Comparison of ENCODE assay signal across 1 cellular context in the genomic region with DNA sequence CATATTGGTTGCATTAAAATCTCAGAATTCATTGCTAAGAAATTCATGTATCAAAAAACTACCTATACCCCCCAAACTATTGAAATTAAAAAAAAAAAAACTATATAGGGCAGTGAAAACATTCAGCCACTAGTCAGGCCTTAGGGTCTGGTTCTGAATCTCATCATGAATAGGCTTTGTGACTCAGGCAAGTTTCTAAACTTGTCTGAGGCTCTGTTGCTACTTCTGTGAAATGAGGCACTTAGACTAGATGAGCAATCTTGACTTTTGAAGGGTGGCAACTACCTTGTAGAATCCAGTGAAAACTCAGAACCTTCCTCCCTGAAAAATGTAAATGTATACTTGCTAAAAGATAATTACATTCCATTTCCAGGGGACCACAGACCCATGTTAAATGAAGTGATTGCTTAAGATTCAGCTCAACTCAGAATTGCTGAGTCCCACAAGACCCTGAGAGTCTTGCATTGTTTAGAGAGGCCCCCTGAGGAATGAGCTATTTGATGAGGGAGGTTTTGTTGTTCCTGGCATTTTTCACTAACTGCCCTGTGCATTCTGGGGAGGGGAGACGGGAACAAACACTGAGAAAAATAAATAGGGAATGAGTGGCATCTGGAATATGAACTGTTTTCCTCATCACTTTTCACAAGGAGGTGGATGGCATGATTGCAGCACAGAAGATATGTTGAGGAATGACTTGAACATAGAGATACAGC.
A peak's percentile ranks its signal among the peaks of the same experiment; 100 is the strongest.
TF ChIP-seq lines count a peak whose summit lies in the region.

No MANE protein-coding gene starts in this region.

TF ChIP-seq in IMR-90, 13 proteins besides CTCF, POLR2A, EP300 and RAD21:
- no peak for TF ChIP-seq MXI1 (IDR thresholded peaks at IDR 0.05; ENCODE audit: borderline replicate concordance, low read depth, low read length)
- no peak for TF ChIP-seq MAZ (IDR thresholded peaks at IDR 0.05; ENCODE audit: borderline replicate concordance, low read depth, low read length)
- TF ChIP-seq, protein P1, sequence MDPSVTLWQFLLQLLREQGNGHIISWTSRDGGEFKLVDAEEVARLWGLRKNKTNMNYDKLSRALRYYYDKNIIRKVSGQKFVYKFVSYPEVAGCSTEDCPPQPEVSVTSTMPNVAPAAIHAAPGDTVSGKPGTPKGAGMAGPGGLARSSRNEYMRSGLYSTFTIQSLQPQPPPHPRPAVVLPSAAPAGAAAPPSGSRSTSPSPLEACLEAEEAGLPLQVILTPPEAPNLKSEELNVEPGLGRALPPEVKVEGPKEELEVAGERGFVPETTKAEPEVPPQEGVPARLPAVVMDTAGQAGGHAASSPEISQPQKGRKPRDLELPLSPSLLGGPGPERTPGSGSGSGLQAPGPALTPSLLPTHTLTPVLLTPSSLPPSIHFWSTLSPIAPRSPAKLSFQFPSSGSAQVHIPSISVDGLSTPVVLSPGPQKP (IDR thresholded peaks at IDR 0.05; ENCODE audit: borderline replicate concordance, low read depth, low read length) = no peak
- no peak for TF ChIP-seq RCOR1 (IDR thresholded peaks at IDR 0.05; ENCODE audit: insufficient replicate concordance, low read length)
- TF ChIP-seq RFX5 (IDR thresholded peaks at IDR 0.05; ENCODE audit: low read depth, low read length) = no peak
- TF ChIP-seq SMC3 (IDR thresholded peaks at IDR 0.05; ENCODE audit: low read depth, low read length) = no peak
- peak; percentile 54; the same call in 1 of the 2 replicates for TF ChIP-seq NFE2L2 (IDR thresholded peaks at IDR 0.05; ENCODE audit: low read depth, low read length)
- TF ChIP-seq CEBPB (IDR thresholded peaks at IDR 0.05; ENCODE audit: low read depth, low read length) = peak; percentile 55; the same call in 1 of the 2 replicates
- TF ChIP-seq MAFK (IDR thresholded peaks at IDR 0.05; ENCODE audit: low read depth, low read length) = no peak
- TF ChIP-seq FOS (IDR thresholded peaks at IDR 0.05; ENCODE audit: low read depth, low read length) = peak; percentile 34; the same call in 1 of the 2 replicates
- no peak for TF ChIP-seq CHD1 (IDR thresholded peaks at IDR 0.05; ENCODE audit: low read depth, low read length)
- TF ChIP-seq BHLHE40 (IDR thresholded peaks at IDR 0.05; ENCODE audit: low read depth, low read length) = no peak
- TF ChIP-seq, protein P2, sequence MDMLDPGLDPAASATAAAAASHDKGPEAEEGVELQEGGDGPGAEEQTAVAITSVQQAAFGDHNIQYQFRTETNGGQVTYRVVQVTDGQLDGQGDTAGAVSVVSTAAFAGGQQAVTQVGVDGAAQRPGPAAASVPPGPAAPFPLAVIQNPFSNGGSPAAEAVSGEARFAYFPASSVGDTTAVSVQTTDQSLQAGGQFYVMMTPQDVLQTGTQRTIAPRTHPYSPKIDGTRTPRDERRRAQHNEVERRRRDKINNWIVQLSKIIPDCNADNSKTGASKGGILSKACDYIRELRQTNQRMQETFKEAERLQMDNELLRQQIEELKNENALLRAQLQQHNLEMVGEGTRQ (IDR thresholded peaks at IDR 0.05; ENCODE audit: low read depth, low read length) = no peak
